Comparison of ENCODE assay signal across 1 cellular context in the genomic region with DNA sequence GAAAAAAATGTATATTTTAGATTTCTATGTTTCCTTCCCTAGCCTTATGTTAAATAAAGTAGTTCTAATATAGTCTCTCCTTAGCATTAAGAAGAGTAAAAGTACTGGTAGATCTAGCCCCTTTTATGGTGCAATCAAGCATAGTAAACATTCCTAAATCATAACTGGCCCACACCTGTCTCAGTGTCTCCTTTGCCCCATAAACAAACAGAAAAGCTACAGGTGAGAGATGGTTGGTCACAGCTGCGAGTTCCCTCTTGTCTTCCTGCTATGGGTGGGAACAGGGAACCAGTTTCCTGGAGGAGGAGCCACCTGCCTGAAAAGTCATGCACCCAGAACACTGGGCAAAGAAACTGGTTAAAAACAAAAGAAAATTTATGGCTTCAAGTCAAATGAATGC.
TF ChIP-seq lines count a peak whose summit lies in the region.

No MANE protein-coding gene starts in this region.

TF ChIP-seq in H1, 55 proteins besides CTCF, POLR2A, EP300 and RAD21:
- TF ChIP-seq, protein P1, sequence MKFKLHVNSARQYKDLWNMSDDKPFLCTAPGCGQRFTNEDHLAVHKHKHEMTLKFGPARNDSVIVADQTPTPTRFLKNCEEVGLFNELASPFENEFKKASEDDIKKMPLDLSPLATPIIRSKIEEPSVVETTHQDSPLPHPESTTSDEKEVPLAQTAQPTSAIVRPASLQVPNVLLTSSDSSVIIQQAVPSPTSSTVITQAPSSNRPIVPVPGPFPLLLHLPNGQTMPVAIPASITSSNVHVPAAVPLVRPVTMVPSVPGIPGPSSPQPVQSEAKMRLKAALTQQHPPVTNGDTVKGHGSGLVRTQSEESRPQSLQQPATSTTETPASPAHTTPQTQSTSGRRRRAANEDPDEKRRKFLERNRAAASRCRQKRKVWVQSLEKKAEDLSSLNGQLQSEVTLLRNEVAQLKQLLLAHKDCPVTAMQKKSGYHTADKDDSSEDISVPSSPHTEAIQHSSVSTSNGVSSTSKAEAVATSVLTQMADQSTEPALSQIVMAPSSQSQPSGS (IDR thresholded peaks at IDR 0.05; ENCODE audit: low read length) = no peak
- TF ChIP-seq SP2 (IDR thresholded peaks at IDR 0.05; ENCODE audit: low read length) (no peak), KDM1A (IDR thresholded peaks at IDR 0.05; ENCODE audit: borderline replicate concordance, low read length) (no peak), KDM5A (IDR thresholded peaks at IDR 0.05; ENCODE audit: low read length) (no peak), HDAC6 (IDR thresholded peaks at IDR 0.05; ENCODE audit: low read depth, low read length) (no peak), SIX5 (IDR thresholded peaks at IDR 0.05; ENCODE audit: low read depth, low read length) (no peak), MAFK (IDR thresholded peaks at IDR 0.05; ENCODE audit: low read depth, low read length) (no peak), HDAC2 (IDR thresholded peaks at IDR 0.05; ENCODE audit: borderline replicate concordance in 1 of 2, low read depth in 2 of 2, low read length in 2 of 2) (no peak), SP4 (IDR thresholded peaks at IDR 0.05; ENCODE audit: low read length) (no peak), JUN (IDR thresholded peaks at IDR 0.05; ENCODE audit: low read depth, low read length) (no peak), ASH2L (IDR thresholded peaks at IDR 0.05; ENCODE audit: low read length) (no peak)
- TF ChIP-seq, protein P2, sequence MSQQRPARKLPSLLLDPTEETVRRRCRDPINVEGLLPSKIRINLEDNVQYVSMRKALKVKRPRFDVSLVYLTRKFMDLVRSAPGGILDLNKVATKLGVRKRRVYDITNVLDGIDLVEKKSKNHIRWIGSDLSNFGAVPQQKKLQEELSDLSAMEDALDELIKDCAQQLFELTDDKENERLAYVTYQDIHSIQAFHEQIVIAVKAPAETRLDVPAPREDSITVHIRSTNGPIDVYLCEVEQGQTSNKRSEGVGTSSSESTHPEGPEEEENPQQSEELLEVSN (IDR thresholded peaks at IDR 0.05) = no peak
TF ChIP-seq in H1: peak in this region for 0.
